Comparison of ENCODE assay signal across 1 cellular context in genomic region chr17:59469786-59470485, GRCh38.
TF ChIP-seq lines count a peak whose summit lies in the region.

No MANE protein-coding gene starts in this region.

TF ChIP-seq in HepG2, 621 proteins besides CTCF, POLR2A, EP300 and RAD21 (continued from another document and continues in another):
- no peak for TF ChIP-seq ZNF30 (CRISPR knock-in tag; IDR thresholded peaks at IDR 0.05)
- TF ChIP-seq ZBTB37 (CRISPR knock-in tag; IDR thresholded peaks at IDR 0.05), result peak; percentile 95
- TF ChIP-seq ZNF577 (CRISPR knock-in tag; IDR thresholded peaks at IDR 0.05; ENCODE audit: borderline replicate concordance, low read depth), result no peak
- TF ChIP-seq ZNF33B (CRISPR knock-in tag; IDR thresholded peaks at IDR 0.05), result no peak
- no peak for TF ChIP-seq CENPX (CRISPR knock-in tag; IDR thresholded peaks at IDR 0.05)
- no peak for TF ChIP-seq ZFP36L2 (CRISPR knock-in tag; IDR thresholded peaks at IDR 0.05)
- no peak for TF ChIP-seq SIN3A (IDR thresholded peaks at IDR 0.05; ENCODE audit: borderline replicate concordance, low read depth, low read length)
- TF ChIP-seq ZC3H13 (CRISPR knock-in tag; IDR thresholded peaks at IDR 0.05), result no peak
- TF ChIP-seq FOXO1 (CRISPR knock-in tag; IDR thresholded peaks at IDR 0.05), result peak; percentile 99
- no peak for TF ChIP-seq NR3C1 (CRISPR knock-in tag; IDR thresholded peaks at IDR 0.05)
- TF ChIP-seq RFX3 (CRISPR knock-in tag; IDR thresholded peaks at IDR 0.05), result peak; percentile 66
- peak; percentile 96 for TF ChIP-seq ZNF362 (CRISPR knock-in tag; IDR thresholded peaks at IDR 0.05; ENCODE audit: borderline replicate concordance)
- TF ChIP-seq IKZF1 (IDR thresholded peaks at IDR 0.05), result no peak
- TF ChIP-seq ZBTB43 (CRISPR knock-in tag; conservative IDR thresholded peaks at IDR 0.05), result peak; percentile 83
- no peak; the same call in 1 of the 2 replicates for TF ChIP-seq PLSCR1 (CRISPR knock-in tag; IDR thresholded peaks at IDR 0.05; ENCODE audit: borderline replicate concordance)
- peak; percentile 75; the same call in 1 of the 2 replicates for TF ChIP-seq SPEN (CRISPR knock-in tag; IDR thresholded peaks at IDR 0.05; ENCODE audit: low read depth)
- no peak for TF ChIP-seq FOXA1 (IDR thresholded peaks at IDR 0.05)
- peak; percentile 92 for TF ChIP-seq FOXA1 (CRISPR knock-in tag; IDR thresholded peaks at IDR 0.05)
- no peak for TF ChIP-seq ZNF251 (CRISPR knock-in tag; IDR thresholded peaks at IDR 0.05)
- no peak; the same call in 1 of the 2 replicates for TF ChIP-seq MXD1 (CRISPR knock-in tag; IDR thresholded peaks at IDR 0.05)
- TF ChIP-seq HDAC6 (IDR thresholded peaks at IDR 0.05; ENCODE audit: low read depth, low read length), result no peak
- 0 out of 2 replicates have a peak, but pooled peaks have one; percentile 68 for TF ChIP-seq BRCA1 (CRISPR knock-in tag; IDR thresholded peaks at IDR 0.05)
- no peak for TF ChIP-seq ZFP62 (CRISPR knock-in tag; IDR thresholded peaks at IDR 0.05)
- peak; percentile 65; the same call in 1 of the 2 replicates for TF ChIP-seq ZNF598 (CRISPR knock-in tag; IDR thresholded peaks at IDR 0.05; ENCODE audit: borderline replicate concordance)
- TF ChIP-seq MTF2 (CRISPR knock-in tag; IDR thresholded peaks at IDR 0.05; ENCODE audit: borderline replicate concordance), result peak; percentile 70; the same call in 1 of the 2 replicates
- TF ChIP-seq MAFF (IDR thresholded peaks at IDR 0.05; ENCODE audit: low read depth, low read length), result 0 out of 2 replicates have a peak, but pooled peaks have one; percentile 23
- TF ChIP-seq ZBTB46 (CRISPR knock-in tag; IDR thresholded peaks at IDR 0.05; ENCODE audit: borderline replicate concordance), result peak; percentile 75; the same call in 1 of the 2 replicates
- no peak for TF ChIP-seq ZNF12 (CRISPR knock-in tag; IDR thresholded peaks at IDR 0.05)
- TF ChIP-seq SOX5 (CRISPR knock-in tag; IDR thresholded peaks at IDR 0.05; ENCODE audit: borderline replicate concordance), result peak; percentile 99
- no peak for TF ChIP-seq SRSF4 (IDR thresholded peaks at IDR 0.05; ENCODE audit: low read depth, low read length, poor library complexity, severe bottlenecking)
- TF ChIP-seq ZNF256 (CRISPR knock-in tag; conservative IDR thresholded peaks at IDR 0.05), result no peak
- TF ChIP-seq RBFOX2 (IDR thresholded peaks at IDR 0.05; ENCODE audit: low read depth, low read length), result no peak
- TF ChIP-seq ZNF550 (CRISPR knock-in tag; IDR thresholded peaks at IDR 0.05; ENCODE audit: borderline replicate concordance), result no peak
- TF ChIP-seq ZNF574 (CRISPR knock-in tag; IDR thresholded peaks at IDR 0.05), result peak; percentile 87
- no peak for TF ChIP-seq ZFP36 (IDR thresholded peaks at IDR 0.05; ENCODE audit: borderline replicate concordance, low read depth, low read length, partially characterized antibody)
- 0 out of 2 replicates have a peak, but pooled peaks have one; percentile 55 for TF ChIP-seq SNAI1 (CRISPR knock-in tag; IDR thresholded peaks at IDR 0.05; ENCODE audit: borderline replicate concordance)
- TF ChIP-seq RNF2 (conservative IDR thresholded peaks at IDR 0.05; ENCODE audit: low read depth), result no peak
- TF ChIP-seq MLXIP (CRISPR knock-in tag; IDR thresholded peaks at IDR 0.05; ENCODE audit: borderline replicate concordance), result no peak
- TF ChIP-seq HIVEP1 (CRISPR knock-in tag; IDR thresholded peaks at IDR 0.05), result no peak; the same call in 1 of the 2 replicates
- 0 out of 2 replicates have a peak, but pooled peaks have one; percentile 73 for TF ChIP-seq ZBTB10 (CRISPR knock-in tag; IDR thresholded peaks at IDR 0.05; ENCODE audit: borderline replicate concordance)
- TF ChIP-seq SRSF9 (IDR thresholded peaks at IDR 0.05; ENCODE audit: borderline replicate concordance, insufficient read depth, low read depth, low read length, poor library complexity, severe bottlenecking), result no peak
- TF ChIP-seq MAFK (conservative IDR thresholded peaks at IDR 0.05 in 1 of 2, IDR thresholded peaks at IDR 0.05 in 1 of 2; ENCODE audit: low read length in 2 of 2), result no peak
- TF ChIP-seq ZNF207 (IDR thresholded peaks at IDR 0.05; ENCODE audit: borderline replicate concordance), result no peak
- TF ChIP-seq SALL1 (CRISPR knock-in tag; IDR thresholded peaks at IDR 0.05), result peak; percentile 100
- no peak for TF ChIP-seq U2AF1 (optimal IDR thresholded peaks at IDR 0.05; ENCODE audit: low read depth, low read length)
- TF ChIP-seq ARID2 (CRISPR knock-in tag; IDR thresholded peaks at IDR 0.05; ENCODE audit: borderline replicate concordance), result 0 out of 2 replicates have a peak, but pooled peaks have one; percentile 9
- peak; percentile 93; the same call in 1 of the 2 replicates for TF ChIP-seq GZF1 (CRISPR knock-in tag; IDR thresholded peaks at IDR 0.05)
- TF ChIP-seq ZNF770 (CRISPR knock-in tag; IDR thresholded peaks at IDR 0.05), result peak; percentile 85
- TF ChIP-seq KLF12 (CRISPR knock-in tag; IDR thresholded peaks at IDR 0.05; ENCODE audit: borderline replicate concordance), result peak; percentile 76
- no peak for TF ChIP-seq PHF20 (CRISPR knock-in tag; IDR thresholded peaks at IDR 0.05)
